Comparison of ENCODE assay signal across 8 cellular contexts in genomic region chr2:10810175-10811161, GRCh38. TPM values are rescaled to one million over a fixed set of nuclear protein-coding genes. Genes with fewer than 3 reads are reported as not detected.
DNase-seq lines count a peak whose midpoint lies in the region; ATAC-seq and TF ChIP-seq lines count a peak whose summit lies in the region.

No MANE protein-coding gene starts in this region.

- H3K27me3 ChIP-seq in heart left ventricle: no peaks in the 10 kb centered on the region
- H3K27me3 ChIP-seq in gastroesophageal sphincter: no peaks in the 10 kb centered on the region
- no peaks in the 10 kb centered on the region for H3K27me3 ChIP-seq in stomach smooth muscle (ENCODE audit: control insufficient read depth in 1 of 2, insufficient read depth in 2 of 2, low read length in 2 of 2)

- H3K36me3 Mint-ChIP-seq in T-helper 1 cell treated with Interleukin-12 subunit alpha and Interleukin-12 subunit beta and Interleukin-4 antibody, amounts not matched to agents 30 μg/mL and 1 μg/mL, for 36 hours (ENCODE audit: low read depth): peaks cover 16% of the 10 kb centered on the region

- H3K4me3 ChIP-seq in heart left ventricle (peak overlapping the region in 9 of 12 donors; percentile 79 to 96 (median 91)), gastroesophageal sphincter (peak overlapping the region in 1 of 2 donors; percentile 76), stomach smooth muscle (ENCODE audit: low read length in 2 of 2) (peak overlapping the region; percentile 71 to 85)

- TF ChIP-seq CTCF in heart left ventricle (IDR thresholded peaks at IDR 0.05): no peak
- TF ChIP-seq CTCF in gastroesophageal sphincter (IDR thresholded peaks at IDR 0.05): no peak

- ATAC-seq in heart left ventricle (no peak), left cardiac atrium (no peak), HG03175 (IDR thresholded peaks at IDR 0.05; ENCODE audit: unreplicated experiment) (peak; percentile 32), gastroesophageal sphincter (no peak)

- H3K27ac Mint-ChIP-seq in T-helper 1 cell treated with Interleukin-12 subunit alpha and Interleukin-12 subunit beta and Interleukin-4 antibody, amounts not matched to agents 30 μg/mL and 1 μg/mL, for 36 hours: peak overlapping the region; percentile 89

- TF ChIP-seq POLR2A in heart left ventricle (IDR thresholded peaks at IDR 0.05) (no peak), gastroesophageal sphincter (IDR thresholded peaks at IDR 0.05) (no peak)

- WGBS in heart left ventricle, 4 donors: 34 to 38% (median 38%) methylated on average over 8 of the region's 8 CpGs
- WGBS in gastroesophageal sphincter (ENCODE audit: low coverage in 1 of 2), 2 donors: 28 to 32% methylated on average over 7 to 8 of the region's 8 CpGs

- intact Hi-C loops in heart left ventricle (cut with DNase I) (loop anchor here in 2 of 10 donors (10.0 kb wide), 2 partner anchors 96 to 654 kb away; partner anchors contain the start of gene E2F6 (in 2 of the 2)), left cardiac atrium (cut with DNase I) (no loop called here)

- H3K4me1 Mint-ChIP-seq in T-helper 1 cell treated with Interleukin-12 subunit alpha and Interleukin-12 subunit beta and Interleukin-4 antibody, amounts not matched to agents 30 μg/mL and 1 μg/mL, for 36 hours (ENCODE audit: low read depth): peaks cover 37% of the 10 kb centered on the region

- no peak for DNase-seq in heart left ventricle
- DNase-seq in left cardiac atrium: no peak
- DNase-seq in cortex of kidney (lab: John Stamatoyannopoulos, UW): no peak
- no peak for DNase-seq in DMS53 treated with DMSO at 0.1 percent for 48 hours (lab: John Stamatoyannopoulos, UW; ENCODE audit: unreplicated experiment)

- H3K4me1 ChIP-seq in heart left ventricle (peaks cover 0 to 60% (median 34%) of the 10 kb centered on the region in 12 donors), gastroesophageal sphincter (peaks cover 0 to 55% (median 0%) of the 10 kb centered on the region in 3 donors), stomach smooth muscle (ENCODE audit: control insufficient read depth, insufficient read depth, low read length) (peaks cover 15% of the 10 kb centered on the region)

- H3K4me3 Mint-ChIP-seq in T-helper 1 cell treated with Interleukin-12 subunit alpha and Interleukin-12 subunit beta and Interleukin-4 antibody, amounts not matched to agents 30 μg/mL and 1 μg/mL, for 36 hours: peak overlapping the region; percentile 91

- H3K27me3 Mint-ChIP-seq in T-helper 1 cell treated with Interleukin-12 subunit alpha and Interleukin-12 subunit beta and Interleukin-4 antibody, amounts not matched to agents 30 μg/mL and 1 μg/mL, for 36 hours (ENCODE audit: low read depth): peaks cover 3% of the 10 kb centered on the region

- peak overlapping the region in 1 of 2 donors; percentile 85 for H3K9ac ChIP-seq in stomach smooth muscle (ENCODE audit: low read length in 2 of 2)

- no peaks in the 10 kb centered on the region for H3K9me3 ChIP-seq in heart left ventricle
- no peaks in the 10 kb centered on the region for H3K9me3 ChIP-seq in gastroesophageal sphincter
- no peaks in the 10 kb centered on the region for H3K9me3 ChIP-seq in stomach smooth muscle (ENCODE audit: control insufficient read depth in 2 of 2, low read length in 2 of 2)

- H3K27ac ChIP-seq in heart left ventricle (peak overlapping the region in 7 of 12 donors; percentile 4 to 95 (median 31)), gastroesophageal sphincter (peak overlapping the region; percentile 4 to 94 (median 92)), stomach smooth muscle (ENCODE audit: low read length) (peak overlapping the region; percentile 53)

- peaks cover 0 to 14% (median 0%) of the 10 kb centered on the region in 9 donors for H3K36me3 ChIP-seq in heart left ventricle
- H3K36me3 ChIP-seq in gastroesophageal sphincter: no peaks in the 10 kb centered on the region
- no peaks in the 10 kb centered on the region for H3K36me3 ChIP-seq in stomach smooth muscle (ENCODE audit: control insufficient read depth in 2 of 2, insufficient read depth in 2 of 2, low read length in 2 of 2)

- H3K9me3 Mint-ChIP-seq in T-helper 1 cell treated with Interleukin-12 subunit alpha and Interleukin-12 subunit beta and Interleukin-4 antibody, amounts not matched to agents 30 μg/mL and 1 μg/mL, for 36 hours: no peaks in the 10 kb centered on the region

- TF ChIP-seq EP300 in gastroesophageal sphincter (IDR thresholded peaks at IDR 0.05): no peak

RNA-seq across cellular contexts. Expression of gene PDIA6, which starts 2.1 kb away (rescaled TPM):
- total RNA-seq in heart left ventricle (100 to 1,000 TPM in 6 of 9 donors, 10 to 100 TPM in 3; 78.2 to 178 (median 110) TPM), left cardiac atrium (100 to 1,000 TPM; 149 to 157 TPM), gastroesophageal sphincter (100 to 1,000 TPM in 1 of 4 donors, 10 to 100 TPM in 3; 81.3 to 138 (median 90.3) TPM)
- polyA plus RNA-seq in heart left ventricle: 100 to 1,000 TPM in 1 of 2 donors, 10 to 100 TPM in 1; 32.0 to 402 TPM

Comparison
In these comparisons a context has a peak if more than half of its experiments do, and no peak if none do; other contexts are left out.
1. H3K27ac ChIP-seq: peak in every context shown above with its lines; median percentile 92 in gastroesophageal sphincter; 53 in stomach smooth muscle; 31 in heart left ventricle.